ENCODE assay signal across 11 cellular contexts in genomic region chr9:93680445-93681315, GRCh38.
DNase-seq lines count a peak whose midpoint lies in the region; ATAC-seq and TF ChIP-seq lines count a peak whose summit lies in the region.
"Had no signal": no experiment of that assay in that cellular context is flagged by ENCODE, and none has a peak within 500 bp of the region (broad histone marks: within the 10 kb centered on the region; RNA-seq: fewer than 3 reads in every experiment).

No MANE protein-coding gene starts in this region.

- H2AFZ ChIP-seq in PC-3 (ENCODE audit: low read length) = no peak overlapping the region

- no peaks in the 10 kb centered on the region for H3K9me3 Mint-ChIP-seq in progenitor cell of endocrine pancreas (ENCODE audit: low read depth)
- H3K9me3 Mint-ChIP-seq: activated naive CD4-positive, alpha-beta T cell treated with anti-CD3 and anti-CD28 coated beads, Interleukin-2, amount 50 U/mL, for 24 hours had no signal

- no peaks in the 10 kb centered on the region for H3K36me3 ChIP-seq in PC-3 (ENCODE audit: low read depth, low read length)

- H3K36me3 Mint-ChIP-seq in progenitor cell of endocrine pancreas (ENCODE audit: insufficient read depth) = peaks cover 3% of the 10 kb centered on the region

- POLR2A ChIA-PET in PC-3 (lab: Charles Lee; ENCODE audit: unreplicated experiment) = no interaction called here

- intact Hi-C loops in PC-3 (cut with micrococcal nuclease) = no loop called here

- ATAC-seq in PC-3 (no peak), foreskin keratinocyte (no peak), GM21360 (IDR thresholded peaks at IDR 0.05; ENCODE audit: unreplicated experiment) (no peak), GM18520 (IDR thresholded peaks at IDR 0.05; ENCODE audit: unreplicated experiment) (no peak)

- H3K27me3 Mint-ChIP-seq in progenitor cell of endocrine pancreas = peaks cover 8% of the 10 kb centered on the region
- H3K27me3 Mint-ChIP-seq: activated naive CD4-positive, alpha-beta T cell treated with anti-CD3 and anti-CD28 coated beads, Interleukin-2, amount 50 U/mL, for 24 hours had no signal

- H3K4me1 ChIP-seq in PC-3 (ENCODE audit: insufficient read depth, low read length) = 0 out of 2 replicates have a peak, but pooled peaks cover 4% of the 10 kb centered on the region
- H3K4me1 ChIP-seq in foreskin keratinocyte = no peaks in the 10 kb centered on the region

- no peaks in the 10 kb centered on the region for H3K9me2 ChIP-seq in PC-3 (replicated peaks; ENCODE audit: low read length)

- no peak overlapping the region for H3K9ac ChIP-seq in PC-3 (ENCODE audit: low read length)

- peaks cover 6% of the 10 kb centered on the region for H3K4me1 Mint-ChIP-seq in progenitor cell of endocrine pancreas (ENCODE audit: low read depth)
- H3K4me1 Mint-ChIP-seq: activated naive CD4-positive, alpha-beta T cell treated with anti-CD3 and anti-CD28 coated beads, Interleukin-2, amount 50 U/mL, for 24 hours had no signal

- TF ChIP-seq CTCF in PC-3 (conservative IDR thresholded peaks at IDR 0.05; ENCODE audit: low read depth, low read length) (peak; percentile 14; the same call in 1 of the 2 replicates), foreskin keratinocyte (conservative IDR thresholded peaks at IDR 0.05) (peak; percentile 13), progenitor cell of endocrine pancreas (IDR thresholded peaks at IDR 0.05; ENCODE audit: unreplicated experiment) (no peak)

- no peaks in the 10 kb centered on the region for H3F3A ChIP-seq in PC-3 (ENCODE audit: low read length, unreplicated experiment)

- CTCF ChIA-PET in PC-3 (lab: Charles Lee) = no interaction called here

- no peak overlapping the region for H3K4me3 Mint-ChIP-seq in progenitor cell of endocrine pancreas (ENCODE audit: low read depth)
- H3K4me3 Mint-ChIP-seq: activated naive CD4-positive, alpha-beta T cell treated with anti-CD3 and anti-CD28 coated beads, Interleukin-2, amount 50 U/mL, for 24 hours had no signal

- H3K4me2 ChIP-seq in PC-3 (ENCODE audit: low read length) = no peak overlapping the region

- BruUV-seq in PC-3 (replicated peaks; lab: Mats Ljungman, UMichigan) = no TSS peak

- H3K27ac ChIP-seq in PC-3 (ENCODE audit: low read length) (no peak overlapping the region), foreskin keratinocyte (no peak overlapping the region)

- H4K20me1 ChIP-seq in PC-3 (ENCODE audit: low read length) = no peaks in the 10 kb centered on the region

- no peak overlapping the region for H3K4me3 ChIP-seq in PC-3 (ENCODE audit: low read length)

- no peak overlapping the region for H3K27ac Mint-ChIP-seq in progenitor cell of endocrine pancreas
- H3K27ac Mint-ChIP-seq: activated naive CD4-positive, alpha-beta T cell treated with anti-CD3 and anti-CD28 coated beads, Interleukin-2, amount 50 U/mL, for 24 hours had no signal

- peak; percentile 47 for DNase-seq in DMS53 (lab: John Stamatoyannopoulos, UW)
- DNase-seq in DMS53 treated with DMSO at 0.1 percent for 48 hours (lab: John Stamatoyannopoulos, UW; ENCODE audit: unreplicated experiment) = no peak
- DNase-seq in PC-3 = no peak
- DNase-seq in foreskin keratinocyte = no peak
- DNase-seq in progenitor cell of endocrine pancreas (ENCODE audit: low spot score, unreplicated experiment) = peak; percentile 9
- no peak for DNase-seq in NCI-H2107 treated with DMSO at 0.1 percent for 48 hours (lab: John Stamatoyannopoulos, UW; ENCODE audit: unreplicated experiment)
- DNase-seq: NCI-H2227 treated with DMSO at 0.1 percent for 48 hours, T-helper 2 cell had no signal

- no peaks in the 10 kb centered on the region for H3K27me3 ChIP-seq in PC-3 (ENCODE audit: low read length)
- H3K27me3 ChIP-seq in foreskin keratinocyte = no peaks in the 10 kb centered on the region

- H3K79me2 ChIP-seq in PC-3 (ENCODE audit: low read length) = no peaks in the 10 kb centered on the region

- H3K9me3 ChIP-seq in PC-3 (ENCODE audit: low read length) = no peaks in the 10 kb centered on the region

Comparison
In these comparisons a context has a peak if more than half of its experiments do, and no peak if none do; other contexts are left out.
1. DNase-seq: peak in DMS53 (single experiment) and progenitor cell of endocrine pancreas (single experiment); none in DMS53 treated with DMSO at 0.1 percent for 48 hours (single experiment), PC-3 (single experiment), foreskin keratinocyte (0 of 2) and NCI-H2107 treated with DMSO at 0.1 percent for 48 hours (single experiment).